In the genomic region with DNA sequence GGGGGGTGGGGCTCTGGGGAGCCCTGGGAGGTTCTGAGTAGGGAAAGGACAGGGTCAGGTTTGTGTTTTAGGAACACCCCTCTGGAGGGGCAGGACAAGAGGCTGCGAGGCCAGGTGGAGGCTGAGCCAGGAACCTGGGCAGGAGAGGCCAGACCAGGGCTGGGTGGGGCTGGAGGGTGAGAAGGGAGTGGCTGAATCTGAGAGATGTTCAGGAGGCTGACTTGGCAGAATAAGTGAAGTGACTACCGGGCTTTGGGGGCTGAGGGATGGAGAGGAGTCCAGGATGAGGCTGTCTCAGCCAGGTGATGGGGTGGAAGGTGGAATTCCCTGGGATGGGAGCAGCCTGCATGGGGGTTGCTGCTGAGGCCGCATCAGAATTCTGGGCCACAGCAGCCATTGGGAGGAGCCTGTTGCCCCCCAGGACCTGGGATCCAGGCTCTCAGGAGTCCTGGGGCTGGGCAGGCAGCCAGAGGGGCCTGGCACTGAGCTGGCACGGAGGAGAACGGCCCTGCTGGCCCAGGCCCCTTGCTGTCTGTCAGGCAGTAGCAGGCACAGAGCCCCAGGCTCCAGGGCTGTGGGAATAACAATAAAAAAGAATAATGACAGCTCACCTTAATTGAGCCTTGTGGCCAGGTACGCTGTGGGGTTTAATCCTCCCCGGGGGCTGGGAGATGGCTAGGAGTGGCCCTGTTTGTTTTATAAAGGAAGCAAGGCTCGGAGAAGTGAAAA, we compare ENCODE assay signal across 8 cellular contexts. TPM values are rescaled to one million over a fixed set of nuclear protein-coding genes. Genes with fewer than 3 reads are reported as not detected.
DNase-seq lines count a peak whose midpoint lies in the region; ATAC-seq and TF ChIP-seq lines count a peak whose summit lies in the region.

No MANE protein-coding gene starts in this region.

- no peak overlapping the region for H3K9ac ChIP-seq in liver (ENCODE audit: low read depth in 1 of 2, low read length in 2 of 2)

- H3K27me3 ChIP-seq in left ventricle myocardium inferior (ENCODE audit: low read depth) (no peaks in the 10 kb centered on the region), liver (ENCODE audit: control insufficient read depth in 4 of 4, insufficient read depth in 4 of 4, low read length in 3 of 4) (no peaks in the 10 kb centered on the region)

- WGBS in liver, result 42% methylated on average over 8 of the region's 8 CpGs
- 52% methylated on average over 8 of the region's 8 CpGs for WGBS in urinary bladder

- intact Hi-C loops in left ventricle myocardium inferior (cut with micrococcal nuclease) (no loop called here), left cardiac atrium (cut with DNase I) (no loop called here)

- TF ChIP-seq RAD21 in liver (IDR thresholded peaks at IDR 0.05), result no peak

- peaks cover 16% of the 10 kb centered on the region for H3K36me3 ChIP-seq in left ventricle myocardium inferior
- H3K36me3 ChIP-seq in liver (ENCODE audit: control insufficient read depth in 4 of 4, insufficient read depth in 3 of 4, low read depth in 1 of 4, low read length in 3 of 4), result peaks cover 0 to 6% (median 1%) of the 10 kb centered on the region in 4 donors
- H3K36me3 ChIP-seq in urinary bladder (ENCODE audit: insufficient read depth), result peaks cover 2% of the 10 kb centered on the region

- ATAC-seq in left cardiac atrium, result no peak

- no peaks in the 10 kb centered on the region for H3K9me3 ChIP-seq in left ventricle myocardium inferior (replicated peaks)
- H3K9me3 ChIP-seq in liver (ENCODE audit: control insufficient read depth in 4 of 4, low read length in 3 of 4), result no peaks in the 10 kb centered on the region

- H3K4me1 ChIP-seq in left ventricle myocardium inferior (peaks cover 93% of the 10 kb centered on the region), liver (ENCODE audit: control insufficient read depth in 4 of 4, insufficient read depth in 4 of 4, low read length in 3 of 4) (peaks cover 19 to 68% (median 53%) of the 10 kb centered on the region in 4 donors), urinary bladder (ENCODE audit: insufficient read depth) (no peaks in the 10 kb centered on the region)

- no peak for TF ChIP-seq CTCF in left ventricle myocardium inferior (IDR thresholded peaks at IDR 0.05; ENCODE audit: borderline replicate concordance)
- TF ChIP-seq CTCF in liver (IDR thresholded peaks at IDR 0.05; ENCODE audit: low read depth, low read length, missing input control), result no peak

- H3K27ac ChIP-seq in left ventricle myocardium inferior (replicated peaks) (peak overlapping the region; percentile 85), liver (ENCODE audit: low read depth in 1 of 2, low read length in 2 of 2) (peak overlapping the region; percentile 63 to 69), urinary bladder (ENCODE audit: low read depth) (peak overlapping the region; percentile 23)

- H3K4me3 ChIP-seq in left ventricle myocardium inferior (peak overlapping the region; percentile 38), liver (ENCODE audit: low read depth in 1 of 3, low read length in 3 of 3) (no peak overlapping the region), urinary bladder (ENCODE audit: low read depth, low read length) (no peak overlapping the region)

- DNase-seq in left ventricle myocardium inferior (no peak), left cardiac atrium (no peak), NCI-H2196 (lab: John Stamatoyannopoulos, UW; ENCODE audit: unreplicated experiment) (no peak), NCI-H2171 treated with DMSO at 0.1 percent for 48 hours (lab: John Stamatoyannopoulos, UW) (no peak), globus pallidus (ENCODE audit: low spot score) (no peak)
- DNase-seq in activated T-cell treated with anti-CD3 and anti-CD28 coated beads, Interleukin-2, amount 50 U/mL, for 48 hours, result peak; percentile 39 to 49

TF ChIP-seq in liver, 16 proteins besides CTCF, POLR2A, EP300 and RAD21:
- TF ChIP-seq HNF4G (IDR thresholded peaks at IDR 0.05) (no peak), JUND (IDR thresholded peaks at IDR 0.05) (no peak), SP1 (IDR thresholded peaks at IDR 0.05) (no peak), FOXA1 (IDR thresholded peaks at IDR 0.05) (no peak), TAF1 (conservative IDR thresholded peaks at IDR 0.05) (no peak)
- TF ChIP-seq, protein P1, sequence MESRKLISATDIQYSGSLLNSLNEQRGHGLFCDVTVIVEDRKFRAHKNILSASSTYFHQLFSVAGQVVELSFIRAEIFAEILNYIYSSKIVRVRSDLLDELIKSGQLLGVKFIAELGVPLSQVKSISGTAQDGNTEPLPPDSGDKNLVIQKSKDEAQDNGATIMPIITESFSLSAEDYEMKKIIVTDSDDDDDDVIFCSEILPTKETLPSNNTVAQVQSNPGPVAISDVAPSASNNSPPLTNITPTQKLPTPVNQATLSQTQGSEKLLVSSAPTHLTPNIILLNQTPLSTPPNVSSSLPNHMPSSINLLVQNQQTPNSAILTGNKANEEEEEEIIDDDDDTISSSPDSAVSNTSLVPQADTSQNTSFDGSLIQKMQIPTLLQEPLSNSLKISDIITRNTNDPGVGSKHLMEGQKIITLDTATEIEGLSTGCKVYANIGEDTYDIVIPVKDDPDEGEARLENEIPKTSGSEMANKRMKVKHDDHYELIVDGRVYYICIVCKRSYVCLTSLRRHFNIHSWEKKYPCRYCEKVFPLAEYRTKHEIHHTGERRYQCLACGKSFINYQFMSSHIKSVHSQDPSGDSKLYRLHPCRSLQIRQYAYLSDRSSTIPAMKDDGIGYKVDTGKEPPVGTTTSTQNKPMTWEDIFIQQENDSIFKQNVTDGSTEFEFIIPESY (IDR thresholded peaks at IDR 0.05), result no peak

RNA-seq across cellular contexts. Expression of a gene that starts 3.3 kb away (rescaled TPM):
- total RNA-seq in left ventricle myocardium inferior (70.8 TPM), left cardiac atrium (10 to 100 TPM; 60.5 to 75.1 TPM), liver (10 to 100 TPM; 28.1 to 50.5 TPM), urinary bladder (30.7 TPM)
- polyA plus RNA-seq in liver (10 to 100 TPM; 19.0 to 28.6 TPM), urinary bladder (44.5 TPM)

RNA-seq across cellular contexts. Expression of a gene that starts 53.4 kb away (rescaled TPM):
- 87.7 TPM for total RNA-seq in left ventricle myocardium inferior
- total RNA-seq in left cardiac atrium, result 10 to 100 TPM; 51.0 to 53.0 TPM
- total RNA-seq in liver, result 10 to 100 TPM in 1 of 2 donors, 1 to 10 TPM in 1; 5.7 to 20.5 TPM
- 1 to 10 TPM; 2.2 to 7.9 TPM for polyA plus RNA-seq in liver
- 41.0 TPM for total RNA-seq in urinary bladder
- 186 TPM for polyA plus RNA-seq in urinary bladder

Comparison
In these comparisons a context has a peak if more than half of its experiments do, and no peak if none do; other contexts are left out.
1. DNase-seq: peak in activated T-cell treated with anti-CD3 and anti-CD28 coated beads, Interleukin-2, amount 50 U/mL, for 48 hours (2 of 2); none in left ventricle myocardium inferior (single experiment), left cardiac atrium (single experiment), NCI-H2196 (single experiment), NCI-H2171 treated with DMSO at 0.1 percent for 48 hours (single experiment) and globus pallidus (single experiment).
2. H3K27ac ChIP-seq: peak in every context shown above with its lines; median percentile 85 in left ventricle myocardium inferior; 66 in liver; 23 in urinary bladder.